8 cellular contexts compared by ENCODE assay signal in genomic region chr10:132538031-132538789, GRCh38. TPM values are rescaled to one million over a fixed set of nuclear protein-coding genes. Genes with fewer than 3 reads are reported as not detected.
DNase-seq lines count a peak whose midpoint lies in the region; TF ChIP-seq lines count a peak whose summit lies in the region.

No MANE protein-coding gene starts in this region.

- peak overlapping the region; percentile 88 for H3K27ac Mint-ChIP-seq in Caco-2 (ENCODE audit: unreplicated experiment)

- DNase-seq in Caco-2: peak in 1 of 2 experiments; percentile 36
- DNase-seq in mesendoderm: no peak
- no peak for DNase-seq in vagina (ENCODE audit: extremely low spot score in 2 of 2)
- DNase-seq in stimulated activated CD4-positive, alpha-beta T cell treated with anti-CD3 and anti-CD28 coated beads, Interleukin-4, amount 100 ng/mL, for 24 hours: no peak
- no peak for DNase-seq in AG20443 (ENCODE audit: low spot score)
- DNase-seq in T-helper 9 cell: no peak

- peak overlapping the region; percentile 49; the same call in 1 of the 2 replicates for H2AFZ ChIP-seq in KMS-11 (ENCODE audit: low read depth)

- no peaks in the 10 kb centered on the region for H3K9me3 ChIP-seq in Caco-2
- H3K9me3 ChIP-seq in vagina: no peaks in the 10 kb centered on the region

- no peak overlapping the region for H2AK5ac ChIP-seq in mesendoderm (ENCODE audit: low read length)

- H4K8ac ChIP-seq in mesendoderm (ENCODE audit: low read depth, low read length): no peak overlapping the region

- POLR2A ChIA-PET in Caco-2 (lab: Charles Lee): no interaction called here

- intact Hi-C loops in Caco-2 (cut with micrococcal nuclease; ENCODE audit: unreplicated experiment) (no loop called here), vagina (cut with DNase I) (loop anchor here (5.0 kb wide), 1 partner anchor 94 kb away; no protein-coding TSS in a partner anchor)

- peak overlapping the region; percentile 84 for H3K18ac ChIP-seq in mesendoderm (ENCODE audit: low read length)

- peak overlapping the region; percentile 76 for H3K4me3 ChIP-seq in Caco-2 (ENCODE audit: low read depth, low read length)
- H3K4me3 ChIP-seq in KMS-11 (IDR thresholded peaks at IDR 0.05; ENCODE audit: insufficient read depth, low read depth, low read length): no peak overlapping the region
- peak overlapping the region; percentile 55 for H3K4me3 ChIP-seq in mesendoderm (ENCODE audit: low read length)
- H3K4me3 ChIP-seq in vagina: peak overlapping the region; percentile 74 to 76

- H3K36me3 ChIP-seq in Caco-2 (ENCODE audit: control insufficient read depth, insufficient read depth, low read length) (no peaks in the 10 kb centered on the region), KMS-11 (ENCODE audit: insufficient read depth) (no peaks in the 10 kb centered on the region), mesendoderm (ENCODE audit: control insufficient read depth, insufficient read depth, low read length) (no peaks in the 10 kb centered on the region), vagina (no peaks in the 10 kb centered on the region)

- H3K27me3 ChIP-seq in Caco-2 (replicated peaks; ENCODE audit: control insufficient read depth, insufficient read depth, low read length): no peaks in the 10 kb centered on the region
- H3K27me3 ChIP-seq in KMS-11 (ENCODE audit: insufficient read depth, low read depth): no peaks in the 10 kb centered on the region
- H3K27me3 ChIP-seq in mesendoderm (ENCODE audit: insufficient read depth, low read length, poor library complexity): no peaks in the 10 kb centered on the region
- H3K27me3 ChIP-seq in vagina: no peaks in the 10 kb centered on the region

- H3K9me3 Mint-ChIP-seq in Caco-2 (ENCODE audit: unreplicated experiment): no peaks in the 10 kb centered on the region

- no peaks in the 10 kb centered on the region for H3K27me3 Mint-ChIP-seq in Caco-2 (ENCODE audit: insufficient read depth, unreplicated experiment)

- H3K4me1 Mint-ChIP-seq in Caco-2 (ENCODE audit: low read depth, unreplicated experiment): peaks cover 19% of the 10 kb centered on the region

- no peak overlapping the region for H3K27ac ChIP-seq in KMS-11
- peak overlapping the region; percentile 75 for H3K27ac ChIP-seq in cingulate gyrus (ENCODE audit: low read depth, low read length)
- no peak overlapping the region for H3K27ac ChIP-seq in mesendoderm (ENCODE audit: low read depth, low read length)
- H3K27ac ChIP-seq in vagina: peak overlapping the region; percentile 85

- H3K4ac ChIP-seq in mesendoderm (ENCODE audit: low read depth, low read length): peak overlapping the region; percentile 43

- BruUV-seq in Caco-2 (replicated peaks; lab: Mats Ljungman, UMichigan): no TSS peak

- no CpG with 5 or more reads among the region's 42 CpGs for WGBS in mesendoderm (ENCODE audit: extremely low coverage, insufficient coverage, low lambda C conversion rate)

- H3K36me3 Mint-ChIP-seq in Caco-2 (ENCODE audit: insufficient read depth, unreplicated experiment): peaks cover 13% of the 10 kb centered on the region

- CTCF ChIA-PET in Caco-2 (lab: Charles Lee): no interaction called here

- H3K9ac ChIP-seq in KMS-11 (peak overlapping the region; percentile 64; the same call in 1 of the 2 replicates), mesendoderm (ENCODE audit: low read length) (peak overlapping the region; percentile 83)

- TF ChIP-seq CTCF in Caco-2 (IDR thresholded peaks at IDR 0.05; ENCODE audit: insufficient read depth in 1 of 2, low read depth in 1 of 2, low read length in 1 of 2, severe bottlenecking in 1 of 2, unreplicated experiment in 1 of 2) (no peak), KMS-11 (conservative IDR thresholded peaks at IDR 0.05; ENCODE audit: low read depth, low read length) (no peak), vagina (IDR thresholded peaks at IDR 0.05) (no peak)

- H4K20me1 ChIP-seq in KMS-11 (ENCODE audit: insufficient read depth): no peaks in the 10 kb centered on the region

- H2BK5ac ChIP-seq in mesendoderm (ENCODE audit: low read length): no peak overlapping the region

- H3K79me2 ChIP-seq in KMS-11 (ENCODE audit: insufficient read depth, low read depth) (peaks cover 8% of the 10 kb centered on the region; the same call in 1 of the 2 replicates), mesendoderm (ENCODE audit: control insufficient read depth, insufficient read depth, low read length) (no peaks in the 10 kb centered on the region)

- H3K4me1 ChIP-seq in Caco-2 (peaks cover 15% of the 10 kb centered on the region), KMS-11 (ENCODE audit: low read depth, poor library complexity, severe bottlenecking) (peaks cover 40% of the 10 kb centered on the region), mesendoderm (ENCODE audit: control insufficient read depth, low read depth, low read length) (peaks cover 3% of the 10 kb centered on the region), vagina (peaks cover 68% of the 10 kb centered on the region)

- peak overlapping the region; percentile 80 for H3K23ac ChIP-seq in mesendoderm (ENCODE audit: low read length)

- H2BK15ac ChIP-seq in mesendoderm (replicated peaks; ENCODE audit: low read depth): no peak overlapping the region

- H3K4me3 Mint-ChIP-seq in Caco-2 (ENCODE audit: unreplicated experiment): peak overlapping the region; percentile 87

- no peak overlapping the region for H4K5ac ChIP-seq in mesendoderm (ENCODE audit: low read length)

- no peak overlapping the region for H2BK120ac ChIP-seq in mesendoderm (ENCODE audit: low read depth, low read length)

- no peak for TF ChIP-seq POLR2A in vagina (IDR thresholded peaks at IDR 0.05)

- peak overlapping the region; percentile 85 for H3K56ac ChIP-seq in mesendoderm (ENCODE audit: low read length)

- H3K79me1 ChIP-seq in mesendoderm (ENCODE audit: low read length): peaks cover 7% of the 10 kb centered on the region

- H3K4me2 ChIP-seq in KMS-11 (peak overlapping the region; percentile 95), mesendoderm (ENCODE audit: low read length) (peak overlapping the region; percentile 49)

RNA-seq across cellular contexts. Expression of gene INPP5A, which starts 0.6 kb away (rescaled TPM):
- total RNA-seq in Caco-2 (2022) (43.9 and 44.5 TPM in 2 replicates), vagina (24.3 TPM)
- polyA plus RNA-seq in mesendoderm (2013, experiment 1 of 2): 17.5 TPM
- 18.1 TPM for polyA plus RNA-seq in mesendoderm (2013, experiment 2 of 2)

Comparison
In these comparisons a context has a peak if more than half of its experiments do, and no peak if none do; other contexts are left out.
1. H3K27ac ChIP-seq: peak in cingulate gyrus (single experiment) and vagina (single experiment); none in KMS-11 (single experiment) and mesendoderm (single experiment).